Comparison of ENCODE assay signal across 12 cellular contexts in genomic region chr20:1274485-1275313, GRCh38. TPM values are rescaled to one million over a fixed set of nuclear protein-coding genes. Genes with fewer than 3 reads are reported as not detected.
DNase-seq lines count a peak whose midpoint lies in the region; ATAC-seq and TF ChIP-seq lines count a peak whose summit lies in the region.
"Had no signal": no experiment of that assay in that cellular context is flagged by ENCODE, and none has a peak within 500 bp of the region (broad histone marks: within the 10 kb centered on the region; RNA-seq: fewer than 3 reads in every experiment).

No MANE protein-coding gene starts in this region.

- H3K4me3 ChIP-seq in mesenchymal stem cell (ENCODE audit: insufficient read depth in 1 of 2, low read depth in 1 of 2, low read length in 2 of 2) = no peak overlapping the region
- H3K4me3 ChIP-seq: SJSA1 had no signal

- H2AFZ ChIP-seq in mesenchymal stem cell (ENCODE audit: low read depth, low read length) = no peak overlapping the region

- H3K27me3 ChIP-seq in mesenchymal stem cell (ENCODE audit: control insufficient read depth in 1 of 2, insufficient read depth in 1 of 2, low read length in 2 of 2) = no peaks in the 10 kb centered on the region
- H3K27me3 ChIP-seq: SJSA1 had no signal

- H2BK5ac ChIP-seq in mesenchymal stem cell (ENCODE audit: low read depth, low read length, poor library complexity, severe bottlenecking) = no peak overlapping the region

- H3K4me1 ChIP-seq in mesenchymal stem cell (ENCODE audit: control insufficient read depth, insufficient read depth, low read depth, low read length) = peaks cover 21% of the 10 kb centered on the region
- H3K4me1 ChIP-seq: SJSA1 had no signal

- intact Hi-C loops in Calu3 (cut with micrococcal nuclease; ENCODE audit: unreplicated experiment) = no loop called here

- H3K27ac Mint-ChIP-seq in endothelial cell (ENCODE audit: unreplicated experiment) (no peak overlapping the region), Calu3 (ENCODE audit: unreplicated experiment) (no peak overlapping the region)
- H3K27ac Mint-ChIP-seq: dendritic cell treated with granulocyte-macrophage colony-stimulating factor and Interleukin-4, amounts not matched to agents 40 ng/mL and 50 ng/mL, for 4 days had no signal

- no peak overlapping the region for H2BK120ac ChIP-seq in mesenchymal stem cell (ENCODE audit: low read depth, low read length)

- 95% methylated on average over 14 of the region's 14 CpGs for WGBS in mesenchymal stem cell

- no peak overlapping the region for H3K27ac ChIP-seq in mesenchymal stem cell (ENCODE audit: low read length, poor library complexity, severe bottlenecking)
- H3K27ac ChIP-seq: SJSA1, VCaP had no signal

- H3K23ac ChIP-seq in mesenchymal stem cell (ENCODE audit: low read length in 2 of 2) = no peak overlapping the region

- H3K9me3 Mint-ChIP-seq in endothelial cell (ENCODE audit: unreplicated experiment) = no peaks in the 10 kb centered on the region
- H3K9me3 Mint-ChIP-seq in Calu3 (ENCODE audit: low read depth, unreplicated experiment) = no peaks in the 10 kb centered on the region
- H3K9me3 Mint-ChIP-seq: dendritic cell treated with granulocyte-macrophage colony-stimulating factor and Interleukin-4, amounts not matched to agents 40 ng/mL and 50 ng/mL, for 4 days had no signal

- H3K14ac ChIP-seq in mesenchymal stem cell (ENCODE audit: low read length in 2 of 2) = no peak overlapping the region

- H3K36me3 Mint-ChIP-seq in endothelial cell (ENCODE audit: low read depth, unreplicated experiment) (no peaks in the 10 kb centered on the region), Calu3 (ENCODE audit: insufficient read depth, unreplicated experiment) (no peaks in the 10 kb centered on the region)

- TF ChIP-seq CTCF in endothelial cell (IDR thresholded peaks at IDR 0.05; ENCODE audit: unreplicated experiment) (no peak), Calu3 (IDR thresholded peaks at IDR 0.05; ENCODE audit: unreplicated experiment) (no peak)

- H3K79me1 ChIP-seq in mesenchymal stem cell (replicated peaks; ENCODE audit: low read length, poor library complexity, severe bottlenecking) = peaks cover 39% of the 10 kb centered on the region

- ATAC-seq in GM21515 (IDR thresholded peaks at IDR 0.05; ENCODE audit: unreplicated experiment) = no peak

- H3K18ac ChIP-seq in mesenchymal stem cell (ENCODE audit: low read depth in 1 of 2, low read length in 2 of 2) = no peak overlapping the region

- no peak overlapping the region for H4K8ac ChIP-seq in mesenchymal stem cell (ENCODE audit: low read length)

- no peak overlapping the region for H3K4ac ChIP-seq in mesenchymal stem cell (ENCODE audit: low read depth in 1 of 2, low read length in 2 of 2)

- no TSS peak for BruUV-seq in Calu3 (replicated peaks; lab: Mats Ljungman, UMichigan)

- DNase-seq in COR-L47 (lab: John Stamatoyannopoulos, UW) (peak; percentile 93), NCI-H1105 (lab: John Stamatoyannopoulos, UW) (peak; percentile 76), NCI-H69 (lab: John Stamatoyannopoulos, UW) (peak; percentile 84), mesenchymal stem cell (no peak), endothelial cell (ENCODE audit: low spot score) (no peak), Calu3 (no peak)
- DNase-seq: NCI-H226 had no signal

- no peak overlapping the region for H3K9ac ChIP-seq in mesenchymal stem cell (ENCODE audit: low read length)

- no peak overlapping the region for H2BK15ac ChIP-seq in mesenchymal stem cell (ENCODE audit: low read depth, poor library complexity, severe bottlenecking)

- H2AK5ac ChIP-seq in mesenchymal stem cell (ENCODE audit: low read length, severe bottlenecking) = peak overlapping the region; percentile 43

- H3K4me3 Mint-ChIP-seq in endothelial cell (ENCODE audit: unreplicated experiment) = no peak overlapping the region
- H3K4me3 Mint-ChIP-seq in Calu3 (ENCODE audit: low read depth, unreplicated experiment) = no peak overlapping the region
- H3K4me3 Mint-ChIP-seq: dendritic cell treated with granulocyte-macrophage colony-stimulating factor and Interleukin-4, amounts not matched to agents 40 ng/mL and 50 ng/mL, for 4 days had no signal

- H3K4me1 Mint-ChIP-seq in endothelial cell (ENCODE audit: unreplicated experiment) (peaks cover 4% of the 10 kb centered on the region), Calu3 (ENCODE audit: low read depth, unreplicated experiment) (no peaks in the 10 kb centered on the region)

- H3K4me2 ChIP-seq in mesenchymal stem cell (ENCODE audit: low read length, poor library complexity, severe bottlenecking) = no peak overlapping the region

- no peaks in the 10 kb centered on the region for H3K9me3 ChIP-seq in mesenchymal stem cell (ENCODE audit: control insufficient read depth, low read length)
- H3K9me3 ChIP-seq: SJSA1 had no signal

- no peak overlapping the region for H2BK12ac ChIP-seq in mesenchymal stem cell (ENCODE audit: low read length in 2 of 2)

- no peaks in the 10 kb centered on the region for H3K27me3 Mint-ChIP-seq in endothelial cell (ENCODE audit: unreplicated experiment)
- no peaks in the 10 kb centered on the region for H3K27me3 Mint-ChIP-seq in Calu3 (ENCODE audit: unreplicated experiment)
- H3K27me3 Mint-ChIP-seq: dendritic cell treated with granulocyte-macrophage colony-stimulating factor and Interleukin-4, amounts not matched to agents 40 ng/mL and 50 ng/mL, for 4 days had no signal

- H3K36me3 ChIP-seq in mesenchymal stem cell (ENCODE audit: control insufficient read depth in 1 of 2, insufficient read depth in 2 of 2, low read depth in 1 of 2, low read length in 2 of 2) = peaks cover 11 to 12% of the 10 kb centered on the region in 2 experiments

- H4K91ac ChIP-seq in mesenchymal stem cell (ENCODE audit: low read length) = no peak overlapping the region

- CTCF ChIA-PET in Calu3 (lab: Charles Lee) = no interaction called here

RNA-seq across cellular contexts. Expression of gene SNPH, which starts 8.6 kb away (rescaled TPM):
- 10.0 TPM for polyA plus RNA-seq in mesenchymal stem cell (2013, experiment 1 of 2)
- 9.5 TPM for polyA plus RNA-seq in mesenchymal stem cell (2013, experiment 2 of 2)
- total RNA-seq in endothelial cell (ENCODE audit: unreplicated experiment) (8.4 TPM), Calu3 (2022) (2.0 and 2.4 TPM in 2 replicates)

RNA-seq across cellular contexts. Expression of gene RAD21L1, which starts 48.9 kb away (rescaled TPM):
- 0.23 TPM for polyA plus RNA-seq in mesenchymal stem cell (2013, experiment 1 of 2)
- polyA plus RNA-seq in mesenchymal stem cell (2013, experiment 2 of 2) = 0.29 TPM
- 1.1 TPM for total RNA-seq in endothelial cell (ENCODE audit: unreplicated experiment)
- not detected in 2 replicates for total RNA-seq in Calu3 (2022)
- total RNA-seq: renal cortical epithelial cell had no signal

RNA-seq across cellular contexts. Expression of gene SDCBP2, which starts 54.2 kb away (rescaled TPM):
- 1.6 TPM for polyA plus RNA-seq in mesenchymal stem cell (2013, experiment 1 of 2)
- 1.8 TPM for polyA plus RNA-seq in mesenchymal stem cell (2013, experiment 2 of 2)
- 10.1 TPM for total RNA-seq in endothelial cell (ENCODE audit: unreplicated experiment)
- total RNA-seq in Calu3 (2022) = 8.2 and 18.9 TPM in 2 replicates

Comparison
In these comparisons a context has a peak if more than half of its experiments do, and no peak if none do; other contexts are left out.
1. DNase-seq: peak in COR-L47 (single experiment), NCI-H1105 (single experiment) and NCI-H69 (single experiment); none in mesenchymal stem cell (single experiment), endothelial cell (single experiment) and Calu3 (single experiment).